1 cellular context compared by ENCODE assay signal in the genomic region with DNA sequence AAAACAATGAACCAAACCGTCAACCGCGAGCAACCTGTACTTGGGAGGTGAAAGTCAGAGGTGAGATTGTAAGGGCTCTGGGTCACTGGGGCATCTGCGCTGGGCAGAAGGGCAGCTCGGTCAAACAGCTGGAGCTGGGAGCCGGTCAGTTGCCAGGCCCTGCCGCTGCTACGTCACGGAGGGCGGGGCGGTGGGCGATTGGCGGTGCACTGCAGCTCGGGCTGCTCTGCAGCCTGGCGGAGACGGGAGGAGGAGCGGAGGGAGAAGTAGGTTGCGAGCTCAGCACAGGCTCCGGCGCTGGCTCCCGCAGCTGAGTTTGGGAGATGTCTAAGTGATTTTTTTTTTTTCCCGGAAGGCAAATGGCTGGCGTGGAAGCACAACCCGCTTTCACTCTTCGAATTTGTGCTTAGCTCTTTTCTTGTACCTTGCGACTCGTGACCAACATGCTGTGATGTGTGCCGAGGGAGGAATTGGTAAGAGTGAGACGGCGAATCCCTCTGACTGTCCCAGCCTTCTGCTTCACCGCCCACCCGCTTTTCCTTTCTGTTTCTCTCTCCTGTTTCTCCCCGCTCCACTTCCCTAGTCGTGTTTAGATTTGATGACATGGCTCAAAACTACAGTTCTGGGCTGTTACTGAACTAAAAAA.
TF ChIP-seq lines count a peak whose summit lies in the region.

TSS of gene ATP10D (plus strand) at position 229 of the 646 bp plus-strand sequence. CDS start 27,266 bp downstream, outside the sequence.

TF ChIP-seq in GM12878, 131 proteins besides CTCF, POLR2A, EP300 and RAD21 (continued from another document and continues in another):
- TF ChIP-seq ZNF592 (IDR thresholded peaks at IDR 0.05), result no peak
- TF ChIP-seq MYC (IDR thresholded peaks at IDR 0.05; ENCODE audit: insufficient read depth, insufficient read length, insufficient replicate concordance, low read length, severe bottlenecking), result peak; percentile 19
- peak; percentile 46; the same call in 1 of the 2 replicates for TF ChIP-seq SMARCA5 (IDR thresholded peaks at IDR 0.05)
- no peak for TF ChIP-seq GABPA (IDR thresholded peaks at IDR 0.05; ENCODE audit: low read depth)
- no peak for TF ChIP-seq NR2C1 (IDR thresholded peaks at IDR 0.05)
- peak; percentile 71; the same call in 1 of the 2 replicates for TF ChIP-seq SIN3A (IDR thresholded peaks at IDR 0.05; ENCODE audit: low read depth, low read length)
- TF ChIP-seq MTA2 (IDR thresholded peaks at IDR 0.05; ENCODE audit: low read depth), result peak; percentile 43; the same call in 1 of the 2 replicates
- TF ChIP-seq BMI1 (IDR thresholded peaks at IDR 0.05; ENCODE audit: borderline replicate concordance), result no peak
- TF ChIP-seq ZNF274 (IDR thresholded peaks at IDR 0.05; ENCODE audit: insufficient read depth, insufficient read length), result no peak
- peak; percentile 10 for TF ChIP-seq MEF2B (IDR thresholded peaks at IDR 0.05; ENCODE audit: partially characterized antibody, poor library complexity, severe bottlenecking)
- TF ChIP-seq ASH2L (IDR thresholded peaks at IDR 0.05; ENCODE audit: borderline replicate concordance, low read depth), result peak; percentile 97
- no peak; the same call in 1 of the 2 replicates for TF ChIP-seq ZNF207 (IDR thresholded peaks at IDR 0.05; ENCODE audit: borderline replicate concordance)
- TF ChIP-seq RUNX3 (IDR thresholded peaks at IDR 0.05; ENCODE audit: low read length), result peak; percentile 17; the same call in 1 of the 2 replicates
- TF ChIP-seq IKZF2 (IDR thresholded peaks at IDR 0.05), result peak; percentile 53 to 74; a peak in 3 of 4 replicates
- TF ChIP-seq BHLHE40 (IDR thresholded peaks at IDR 0.05; ENCODE audit: borderline replicate concordance in 1 of 2, low read depth in 2 of 2, low read length in 1 of 2), result peak; percentile 56 to 81
- TF ChIP-seq FOXM1 (IDR thresholded peaks at IDR 0.05; ENCODE audit: low read depth, low read length), result peak; percentile 63
- TF ChIP-seq HDAC6 (IDR thresholded peaks at IDR 0.05; ENCODE audit: unreplicated experiment), result no peak
- TF ChIP-seq ATF7 (IDR thresholded peaks at IDR 0.05; ENCODE audit: low read depth), result peak; percentile 49
- TF ChIP-seq KAT2A (conservative IDR thresholded peaks at IDR 0.05; ENCODE audit: control insufficient read depth, low read depth, low read length), result no peak
- peak; percentile 71 for TF ChIP-seq RELA (IDR thresholded peaks at IDR 0.05; ENCODE audit: borderline replicate concordance, partially characterized antibody)
- no peak for TF ChIP-seq TCF7 (IDR thresholded peaks at IDR 0.05; ENCODE audit: borderline replicate concordance)
- TF ChIP-seq CREM (IDR thresholded peaks at IDR 0.05; ENCODE audit: low read depth), result peak; percentile 93
- TF ChIP-seq CBX5 (IDR thresholded peaks at IDR 0.05; ENCODE audit: low read depth), result peak; percentile 82; the same call in 1 of the 2 replicates
- TF ChIP-seq, protein P1, sequence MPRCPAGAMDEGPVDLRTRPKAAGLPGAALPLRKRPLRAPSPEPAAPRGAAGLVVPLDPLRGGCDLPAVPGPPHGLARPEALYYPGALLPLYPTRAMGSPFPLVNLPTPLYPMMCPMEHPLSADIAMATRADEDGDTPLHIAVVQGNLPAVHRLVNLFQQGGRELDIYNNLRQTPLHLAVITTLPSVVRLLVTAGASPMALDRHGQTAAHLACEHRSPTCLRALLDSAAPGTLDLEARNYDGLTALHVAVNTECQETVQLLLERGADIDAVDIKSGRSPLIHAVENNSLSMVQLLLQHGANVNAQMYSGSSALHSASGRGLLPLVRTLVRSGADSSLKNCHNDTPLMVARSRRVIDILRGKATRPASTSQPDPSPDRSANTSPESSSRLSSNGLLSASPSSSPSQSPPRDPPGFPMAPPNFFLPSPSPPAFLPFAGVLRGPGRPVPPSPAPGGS (IDR thresholded peaks at IDR 0.05; ENCODE audit: borderline replicate concordance, insufficient read depth, low read depth, low read length, poor library complexity, severe bottlenecking), result peak; percentile 51
- peak; percentile 75; the same call in 1 of the 2 replicates for TF ChIP-seq POLR2AphosphoS2 (IDR thresholded peaks at IDR 0.05; ENCODE audit: low read depth, low read length)
- no peak for TF ChIP-seq ZZZ3 (IDR thresholded peaks at IDR 0.05; ENCODE audit: control insufficient read depth, insufficient read length, low read depth)
- TF ChIP-seq TCF12 (IDR thresholded peaks at IDR 0.05; ENCODE audit: low read depth, low read length), result peak; percentile 71; the same call in 1 of the 2 replicates
- TF ChIP-seq EZH2 (IDR thresholded peaks at IDR 0.05; ENCODE audit: borderline replicate concordance, control insufficient read depth, low read depth, low read length), result no peak
- TF ChIP-seq NBN (IDR thresholded peaks at IDR 0.05), result peak; percentile 97
- peak; percentile 88 for TF ChIP-seq PML (IDR thresholded peaks at IDR 0.05; ENCODE audit: low read length)
- no peak for TF ChIP-seq WRNIP1 (IDR thresholded peaks at IDR 0.05; ENCODE audit: borderline replicate concordance, low read depth, low read length)
- TF ChIP-seq, protein P2, sequence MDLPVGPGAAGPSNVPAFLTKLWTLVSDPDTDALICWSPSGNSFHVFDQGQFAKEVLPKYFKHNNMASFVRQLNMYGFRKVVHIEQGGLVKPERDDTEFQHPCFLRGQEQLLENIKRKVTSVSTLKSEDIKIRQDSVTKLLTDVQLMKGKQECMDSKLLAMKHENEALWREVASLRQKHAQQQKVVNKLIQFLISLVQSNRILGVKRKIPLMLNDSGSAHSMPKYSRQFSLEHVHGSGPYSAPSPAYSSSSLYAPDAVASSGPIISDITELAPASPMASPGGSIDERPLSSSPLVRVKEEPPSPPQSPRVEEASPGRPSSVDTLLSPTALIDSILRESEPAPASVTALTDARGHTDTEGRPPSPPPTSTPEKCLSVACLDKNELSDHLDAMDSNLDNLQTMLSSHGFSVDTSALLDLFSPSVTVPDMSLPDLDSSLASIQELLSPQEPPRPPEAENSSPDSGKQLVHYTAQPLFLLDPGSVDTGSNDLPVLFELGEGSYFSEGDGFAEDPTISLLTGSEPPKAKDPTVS (IDR thresholded peaks at IDR 0.05; ENCODE audit: low read depth, low read length), result no peak
- peak; percentile 61; the same call in 1 of the 2 replicates for TF ChIP-seq GATAD2B (conservative IDR thresholded peaks at IDR 0.05; ENCODE audit: low read depth)
- peak; percentile 70 for TF ChIP-seq ZNF687 (IDR thresholded peaks at IDR 0.05)
- peak in 1 of 2 experiments; percentile 35; a peak in 1 of 3 replicates for TF ChIP-seq EGR1 (IDR thresholded peaks at IDR 0.05; ENCODE audit: borderline replicate concordance in 1 of 2, low read depth in 2 of 2, low read length in 2 of 2)
- TF ChIP-seq, protein P3, sequence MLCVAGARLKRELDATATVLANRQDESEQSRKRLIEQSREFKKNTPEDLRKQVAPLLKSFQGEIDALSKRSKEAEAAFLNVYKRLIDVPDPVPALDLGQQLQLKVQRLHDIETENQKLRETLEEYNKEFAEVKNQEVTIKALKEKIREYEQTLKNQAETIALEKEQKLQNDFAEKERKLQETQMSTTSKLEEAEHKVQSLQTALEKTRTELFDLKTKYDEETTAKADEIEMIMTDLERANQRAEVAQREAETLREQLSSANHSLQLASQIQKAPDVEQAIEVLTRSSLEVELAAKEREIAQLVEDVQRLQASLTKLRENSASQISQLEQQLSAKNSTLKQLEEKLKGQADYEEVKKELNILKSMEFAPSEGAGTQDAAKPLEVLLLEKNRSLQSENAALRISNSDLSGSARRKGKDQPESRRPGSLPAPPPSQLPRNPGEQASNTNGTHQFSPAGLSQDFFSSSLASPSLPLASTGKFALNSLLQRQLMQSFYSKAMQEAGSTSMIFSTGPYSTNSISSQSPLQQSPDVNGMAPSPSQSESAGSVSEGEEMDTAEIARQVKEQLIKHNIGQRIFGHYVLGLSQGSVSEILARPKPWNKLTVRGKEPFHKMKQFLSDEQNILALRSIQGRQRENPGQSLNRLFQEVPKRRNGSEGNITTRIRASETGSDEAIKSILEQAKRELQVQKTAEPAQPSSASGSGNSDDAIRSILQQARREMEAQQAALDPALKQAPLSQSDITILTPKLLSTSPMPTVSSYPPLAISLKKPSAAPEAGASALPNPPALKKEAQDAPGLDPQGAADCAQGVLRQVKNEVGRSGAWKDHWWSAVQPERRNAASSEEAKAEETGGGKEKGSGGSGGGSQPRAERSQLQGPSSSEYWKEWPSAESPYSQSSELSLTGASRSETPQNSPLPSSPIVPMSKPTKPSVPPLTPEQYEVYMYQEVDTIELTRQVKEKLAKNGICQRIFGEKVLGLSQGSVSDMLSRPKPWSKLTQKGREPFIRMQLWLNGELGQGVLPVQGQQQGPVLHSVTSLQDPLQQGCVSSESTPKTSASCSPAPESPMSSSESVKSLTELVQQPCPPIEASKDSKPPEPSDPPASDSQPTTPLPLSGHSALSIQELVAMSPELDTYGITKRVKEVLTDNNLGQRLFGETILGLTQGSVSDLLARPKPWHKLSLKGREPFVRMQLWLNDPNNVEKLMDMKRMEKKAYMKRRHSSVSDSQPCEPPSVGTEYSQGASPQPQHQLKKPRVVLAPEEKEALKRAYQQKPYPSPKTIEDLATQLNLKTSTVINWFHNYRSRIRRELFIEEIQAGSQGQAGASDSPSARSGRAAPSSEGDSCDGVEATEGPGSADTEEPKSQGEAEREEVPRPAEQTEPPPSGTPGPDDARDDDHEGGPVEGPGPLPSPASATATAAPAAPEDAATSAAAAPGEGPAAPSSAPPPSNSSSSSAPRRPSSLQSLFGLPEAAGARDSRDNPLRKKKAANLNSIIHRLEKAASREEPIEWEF (IDR thresholded peaks at IDR 0.05; ENCODE audit: insufficient replicate concordance, low read depth, low read length), result no peak
- TF ChIP-seq NR2F1 (conservative IDR thresholded peaks at IDR 0.05), result peak; percentile 86
- no peak for TF ChIP-seq SREBF2 (IDR thresholded peaks at IDR 0.05; ENCODE audit: low read length)
- no peak for TF ChIP-seq NFYA (IDR thresholded peaks at IDR 0.05; ENCODE audit: borderline replicate concordance, low read depth, low read length)
- TF ChIP-seq YY1 (IDR thresholded peaks at IDR 0.05; ENCODE audit: low read depth, low read length), result peak; percentile 30; the same call in 1 of the 2 replicates
- TF ChIP-seq MLLT1 (IDR thresholded peaks at IDR 0.05), result peak; percentile 91
- no peak for TF ChIP-seq CHD1 (IDR thresholded peaks at IDR 0.05; ENCODE audit: low read depth, low read length)
- TF ChIP-seq TAF1 (IDR thresholded peaks at IDR 0.05; ENCODE audit: borderline replicate concordance, low read depth, low read length), result peak; percentile 69; the same call in 1 of the 2 replicates
